Comparison of ENCODE assay signal across 1 cellular context in genomic region chrX:7076245-7076661, GRCh38.
TF ChIP-seq lines count a peak whose summit lies in the region.

No MANE protein-coding gene starts in this region.

TF ChIP-seq in liver, 16 proteins besides CTCF, POLR2A, EP300 and RAD21 (continued from another document):
- TF ChIP-seq, protein P1, sequence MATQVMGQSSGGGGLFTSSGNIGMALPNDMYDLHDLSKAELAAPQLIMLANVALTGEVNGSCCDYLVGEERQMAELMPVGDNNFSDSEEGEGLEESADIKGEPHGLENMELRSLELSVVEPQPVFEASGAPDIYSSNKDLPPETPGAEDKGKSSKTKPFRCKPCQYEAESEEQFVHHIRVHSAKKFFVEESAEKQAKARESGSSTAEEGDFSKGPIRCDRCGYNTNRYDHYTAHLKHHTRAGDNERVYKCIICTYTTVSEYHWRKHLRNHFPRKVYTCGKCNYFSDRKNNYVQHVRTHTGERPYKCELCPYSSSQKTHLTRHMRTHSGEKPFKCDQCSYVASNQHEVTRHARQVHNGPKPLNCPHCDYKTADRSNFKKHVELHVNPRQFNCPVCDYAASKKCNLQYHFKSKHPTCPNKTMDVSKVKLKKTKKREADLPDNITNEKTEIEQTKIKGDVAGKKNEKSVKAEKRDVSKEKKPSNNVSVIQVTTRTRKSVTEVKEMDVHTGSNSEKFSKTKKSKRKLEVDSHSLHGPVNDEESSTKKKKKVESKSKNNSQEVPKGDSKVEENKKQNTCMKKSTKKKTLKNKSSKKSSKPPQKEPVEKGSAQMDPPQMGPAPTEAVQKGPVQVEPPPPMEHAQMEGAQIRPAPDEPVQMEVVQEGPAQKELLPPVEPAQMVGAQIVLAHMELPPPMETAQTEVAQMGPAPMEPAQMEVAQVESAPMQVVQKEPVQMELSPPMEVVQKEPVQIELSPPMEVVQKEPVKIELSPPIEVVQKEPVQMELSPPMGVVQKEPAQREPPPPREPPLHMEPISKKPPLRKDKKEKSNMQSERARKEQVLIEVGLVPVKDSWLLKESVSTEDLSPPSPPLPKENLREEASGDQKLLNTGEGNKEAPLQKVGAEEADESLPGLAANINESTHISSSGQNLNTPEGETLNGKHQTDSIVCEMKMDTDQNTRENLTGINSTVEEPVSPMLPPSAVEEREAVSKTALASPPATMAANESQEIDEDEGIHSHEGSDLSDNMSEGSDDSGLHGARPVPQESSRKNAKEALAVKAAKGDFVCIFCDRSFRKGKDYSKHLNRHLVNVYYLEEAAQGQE (IDR thresholded peaks at IDR 0.05), result no peak
- TF ChIP-seq ZBTB33 (IDR thresholded peaks at IDR 0.05), result no peak
- no peak for TF ChIP-seq SP1 (IDR thresholded peaks at IDR 0.05)
- peak; percentile 32 to 58 for TF ChIP-seq HNF4A (conservative IDR thresholded peaks at IDR 0.05)
- peak in 1 of 2 donors; percentile 18 for TF ChIP-seq RXRA (IDR thresholded peaks at IDR 0.05)
- TF ChIP-seq TAF1 (conservative IDR thresholded peaks at IDR 0.05), result no peak
